ENCODE assay signal across 10 cellular contexts in genomic region chr9:130368631-130369103, GRCh38.
A peak's percentile ranks its signal among the peaks of the same experiment; 100 is the strongest.
DNase-seq lines count a peak whose midpoint lies in the region; ATAC-seq, FAIRE-seq and TF ChIP-seq lines count a peak whose summit lies in the region.
"Had no signal": no experiment of that assay in that cellular context is flagged by ENCODE, and none has a peak within 500 bp of the region (broad histone marks: within the 10 kb centered on the region; RNA-seq: fewer than 3 reads in every experiment).

No MANE protein-coding gene starts in this region.

- H3K36me3 Mint-ChIP-seq in activated CD8-positive, alpha-beta memory T cell treated with anti-CD3 and anti-CD28 coated beads, Interleukin-2, amount 10 ng/mL, durations not matched to agents 7 days and 5 days: no peaks in the 10 kb centered on the region
- no peaks in the 10 kb centered on the region for H3K36me3 Mint-ChIP-seq in glutamatergic neuron (ENCODE audit: unreplicated experiment)
- H3K36me3 Mint-ChIP-seq: CD4-positive, alpha-beta memory T cell had no signal

- H3K9me3 Mint-ChIP-seq in activated CD8-positive, alpha-beta memory T cell treated with anti-CD3 and anti-CD28 coated beads, Interleukin-2, amount 10 ng/mL, durations not matched to agents 7 days and 5 days (ENCODE audit: low read depth): peaks cover 2% of the 10 kb centered on the region
- peaks cover 7% of the 10 kb centered on the region for H3K9me3 Mint-ChIP-seq in glutamatergic neuron (ENCODE audit: unreplicated experiment)

- CTCF ChIA-PET in activated CD8-positive, alpha-beta memory T cell treated with anti-CD3 and anti-CD28 coated beads, Interleukin-2, amount 10 ng/mL, durations not matched to agents 7 days and 5 days (lab: Charles Lee): no interaction called here

- no peaks in the 10 kb centered on the region for H3K4me1 Mint-ChIP-seq in activated CD8-positive, alpha-beta memory T cell treated with anti-CD3 and anti-CD28 coated beads, Interleukin-2, amount 10 ng/mL, durations not matched to agents 7 days and 5 days
- H3K4me1 Mint-ChIP-seq in glutamatergic neuron (ENCODE audit: low read depth, unreplicated experiment): no peaks in the 10 kb centered on the region

- no peak overlapping the region for H3K27ac Mint-ChIP-seq in activated CD8-positive, alpha-beta memory T cell treated with anti-CD3 and anti-CD28 coated beads, Interleukin-2, amount 10 ng/mL, durations not matched to agents 7 days and 5 days
- H3K27ac Mint-ChIP-seq in glutamatergic neuron (ENCODE audit: unreplicated experiment): no peak overlapping the region

- H3K36me3 ChIP-seq in bronchial epithelial cell (ENCODE audit: control insufficient read depth, insufficient read depth, low read length): no peaks in the 10 kb centered on the region

- no peaks in the 10 kb centered on the region for H3K27me3 ChIP-seq in bronchial epithelial cell (ENCODE audit: control insufficient read depth, insufficient read depth, low read length)

- no peak for FAIRE-seq in bronchial epithelial cell (lab: Jason Lieb, UNC)

- H3K4me3 Mint-ChIP-seq in activated CD8-positive, alpha-beta memory T cell treated with anti-CD3 and anti-CD28 coated beads, Interleukin-2, amount 10 ng/mL, durations not matched to agents 7 days and 5 days: no peak overlapping the region
- H3K4me3 Mint-ChIP-seq in glutamatergic neuron (ENCODE audit: unreplicated experiment): no peak overlapping the region

- peaks cover 4% of the 10 kb centered on the region for H3K27me3 Mint-ChIP-seq in activated CD8-positive, alpha-beta memory T cell treated with anti-CD3 and anti-CD28 coated beads, Interleukin-2, amount 10 ng/mL, durations not matched to agents 7 days and 5 days
- H3K27me3 Mint-ChIP-seq in glutamatergic neuron (ENCODE audit: unreplicated experiment): peaks cover 11% of the 10 kb centered on the region

- no peak for TF ChIP-seq CTCF in bronchial epithelial cell (IDR thresholded peaks at IDR 0.05; ENCODE audit: insufficient read depth, low read length, severe bottlenecking)
- no peak for TF ChIP-seq CTCF in glutamatergic neuron (IDR thresholded peaks at IDR 0.05; ENCODE audit: partially characterized antibody, unreplicated experiment)

- ATAC-seq in activated CD8-positive, alpha-beta memory T cell treated with anti-CD3 and anti-CD28 coated beads, Interleukin-2, amount 10 ng/mL, durations not matched to agents 7 days and 5 days: no peak
- ATAC-seq in GM21367 (IDR thresholded peaks at IDR 0.05; ENCODE audit: unreplicated experiment): no peak

- DNase-seq in activated CD8-positive, alpha-beta memory T cell treated with anti-CD3 and anti-CD28 coated beads for 24 hours: peak; percentile 59
- no peak for DNase-seq in activated CD8-positive, alpha-beta memory T cell treated with anti-CD3 and anti-CD28 coated beads, Interleukin-2, amount 10 ng/mL, durations not matched to agents 7 days and 5 days
- DNase-seq in OCI-M1 (lab: John Stamatoyannopoulos, UW) (peak; percentile 58), bronchial epithelial cell (ENCODE audit: low read depth) (peak; percentile 13), glutamatergic neuron (no peak)
- DNase-seq in stimulated activated CD8-positive, alpha-beta memory T cell treated with anti-CD3 and anti-CD28 coated beads, Interleukin-4, amount 100 ng/mL, for 48 hours: peak; percentile 36
- no peak for DNase-seq in effector CD4-positive, alpha-beta T cell
- DNase-seq: CD4-positive, alpha-beta memory T cell; MV-4-11 had no signal

- H3K4me3 ChIP-seq in bronchial epithelial cell (ENCODE audit: low read depth, low read length): no peak overlapping the region

Comparison
In these comparisons a context has a peak if more than half of its experiments do, and no peak if none do; other contexts are left out.
1. DNase-seq: peak in activated CD8-positive, alpha-beta memory T cell treated with anti-CD3 and anti-CD28 coated beads for 24 hours (single experiment), OCI-M1 (single experiment), bronchial epithelial cell (single experiment) and stimulated activated CD8-positive, alpha-beta memory T cell treated with anti-CD3 and anti-CD28 coated beads, Interleukin-4, amount 100 ng/mL, for 48 hours (single experiment); none in activated CD8-positive, alpha-beta memory T cell treated with anti-CD3 and anti-CD28 coated beads, Interleukin-2, amount 10 ng/mL, durations not matched to agents 7 days and 5 days (single experiment), effector CD4-positive, alpha-beta T cell (single experiment) and glutamatergic neuron (single experiment).